8 cellular contexts compared by ENCODE assay signal in the genomic region with DNA sequence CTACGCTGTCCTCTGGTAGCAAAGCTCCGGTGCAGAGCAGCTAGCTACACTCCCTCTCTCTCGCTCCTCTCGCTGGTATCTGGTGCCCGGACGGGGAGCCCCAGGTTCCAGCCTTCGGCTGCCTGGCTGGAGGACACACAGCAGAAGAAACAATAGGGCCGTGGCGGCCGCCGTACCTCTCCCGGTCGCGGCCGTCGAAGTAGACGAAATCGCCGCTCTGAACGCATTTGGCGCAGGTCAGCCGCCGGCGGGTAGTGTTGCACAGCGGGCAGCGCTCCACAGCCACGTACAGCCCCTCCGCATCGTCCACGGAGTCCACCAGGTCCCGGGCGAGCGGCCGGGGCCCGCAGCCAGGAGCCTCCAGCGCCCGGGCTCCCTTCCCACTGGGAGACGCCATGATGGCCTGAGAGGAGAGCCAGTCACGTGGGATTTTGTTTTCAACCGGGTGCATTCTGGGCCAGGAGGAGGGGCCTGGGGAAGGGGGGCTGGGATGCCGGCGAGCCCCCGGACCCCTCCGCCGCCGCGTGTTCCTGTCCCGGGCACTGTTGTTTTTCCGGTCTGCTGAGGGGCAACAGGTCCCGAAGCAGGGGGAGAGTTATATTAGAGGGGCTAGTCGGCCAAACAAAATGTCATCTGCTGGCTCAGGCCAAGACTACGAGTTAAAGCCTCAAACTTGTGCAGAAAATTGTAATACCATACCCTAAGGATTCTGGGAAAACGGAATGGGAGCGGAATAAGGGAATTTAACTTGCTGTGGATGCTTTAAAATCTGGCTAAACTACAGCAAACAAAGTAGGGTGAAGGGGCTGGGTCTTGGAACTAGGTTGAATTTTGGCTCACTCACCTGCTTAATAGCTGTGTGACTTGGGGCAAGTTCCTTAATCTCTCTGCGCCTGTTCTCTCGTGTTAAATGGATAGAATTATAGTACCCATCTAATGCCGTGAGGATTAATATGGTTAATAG. TPM values are rescaled to one million over a fixed set of nuclear protein-coding genes. Genes with fewer than 3 reads are reported as not detected.
DNase-seq lines count a peak whose midpoint lies in the region; ATAC-seq lines count a peak whose summit lies in the region.

Gene ATG14, minus strand, starts transcription at position 405 of the 964 bp plus-strand sequence. Its CDS starts 8 bp downstream, at position 397.

- peaks cover 23% of the 10 kb centered on the region for H3K79me1 ChIP-seq in mesenchymal stem cell (replicated peaks; ENCODE audit: low read length, poor library complexity, severe bottlenecking)

- no peaks in the 10 kb centered on the region for H3K9me3 Mint-ChIP-seq in CD4-positive, CD25-positive, alpha-beta regulatory T cell
- no peaks in the 10 kb centered on the region for H3K9me3 Mint-ChIP-seq in activated CD8-positive, alpha-beta T cell treated with anti-CD3 and anti-CD28 coated beads, Interleukin-2, amount 10 ng/mL, durations not matched to agents 7 days and 5 days (ENCODE audit: insufficient read depth)

- DNase-seq in CD4-positive, CD25-positive, alpha-beta regulatory T cell: peak; percentile 55 to 85 (median 60)
- peak; percentile 72 for DNase-seq in NCI-H82 treated with DMSO at 0.1 percent for 48 hours (lab: John Stamatoyannopoulos, UW; ENCODE audit: unreplicated experiment)
- peak; percentile 86 for DNase-seq in activated CD8-positive, alpha-beta T cell treated with anti-CD3 and anti-CD28 coated beads, Interleukin-2, amount 10 ng/mL, durations not matched to agents 7 days and 5 days
- peak; percentile 44 to 69 (median 59) for DNase-seq in effector memory CD4-positive, alpha-beta T cell
- peak; percentile 89 for DNase-seq in mesenchymal stem cell
- DNase-seq in stimulated activated CD8-positive, alpha-beta memory T cell treated with anti-CD3 and anti-CD28 coated beads, Interleukin-12 subunit alpha, Interleukin-12 subunit beta, amount 100 ng/mL, for 24 hours (ENCODE audit: extremely low read depth): peak; percentile 47

- peak within 1 kb of the TSS; percentile 94 for H3K4me3 ChIP-seq in CD4-positive, CD25-positive, alpha-beta regulatory T cell (ENCODE audit: low read depth, low read length)
- H3K4me3 ChIP-seq in effector memory CD4-positive, alpha-beta T cell (ENCODE audit: insufficient read depth, low read depth, low read length, poor library complexity, severe bottlenecking): peak within 1 kb of the TSS; percentile 98
- H3K4me3 ChIP-seq in mesenchymal stem cell (ENCODE audit: insufficient read depth in 1 of 2, low read depth in 1 of 2, low read length in 2 of 2): peak within 1 kb of the TSS; percentile 91 to 100

- WGBS in mesenchymal stem cell: 3% methylated on average over 53 of the region's 57 CpGs

- no peaks in the 10 kb centered on the region for H3K9me3 ChIP-seq in CD4-positive, CD25-positive, alpha-beta regulatory T cell (ENCODE audit: control insufficient read depth in 2 of 2, low read length in 2 of 2)
- no peaks in the 10 kb centered on the region for H3K9me3 ChIP-seq in effector memory CD4-positive, alpha-beta T cell (ENCODE audit: control insufficient read depth, low read length)
- no peaks in the 10 kb centered on the region for H3K9me3 ChIP-seq in mesenchymal stem cell (ENCODE audit: control insufficient read depth, low read length)

- H3K27me3 ChIP-seq in CD4-positive, CD25-positive, alpha-beta regulatory T cell (ENCODE audit: control insufficient read depth, insufficient read depth, low read length): no peaks in the 10 kb centered on the region
- H3K27me3 ChIP-seq in effector memory CD4-positive, alpha-beta T cell (replicated peaks; ENCODE audit: control insufficient read depth, insufficient read depth, low read length, poor library complexity, severe bottlenecking): no peaks in the 10 kb centered on the region
- no peaks in the 10 kb centered on the region for H3K27me3 ChIP-seq in mesenchymal stem cell (ENCODE audit: control insufficient read depth in 1 of 2, insufficient read depth in 1 of 2, low read length in 2 of 2)

- H3K27ac ChIP-seq in CD4-positive, CD25-positive, alpha-beta regulatory T cell (ENCODE audit: insufficient read depth, low read length, poor library complexity, severe bottlenecking): peak within 1 kb of the TSS; percentile 34
- H3K27ac ChIP-seq in effector memory CD4-positive, alpha-beta T cell (ENCODE audit: insufficient read depth, low read length, poor library complexity, severe bottlenecking): peak within 1 kb of the TSS; percentile 78
- peak within 1 kb of the TSS; percentile 63 for H3K27ac ChIP-seq in mesenchymal stem cell (ENCODE audit: low read length, poor library complexity, severe bottlenecking)

- peak within 1 kb of the TSS in 1 of 2 experiments; percentile 73 for H3K14ac ChIP-seq in mesenchymal stem cell (ENCODE audit: low read length in 2 of 2)

- peak within 1 kb of the TSS; percentile 99 for H2AFZ ChIP-seq in mesenchymal stem cell (ENCODE audit: low read depth, low read length)

- peak within 1 kb of the TSS; percentile 94 for H4K91ac ChIP-seq in mesenchymal stem cell (ENCODE audit: low read length)

- H2AK5ac ChIP-seq in mesenchymal stem cell (ENCODE audit: low read length, severe bottlenecking): no peak within 1 kb of the TSS

- peak within 1 kb of the TSS; percentile 86 to 90 for H3K18ac ChIP-seq in mesenchymal stem cell (ENCODE audit: low read depth in 1 of 2, low read length in 2 of 2)

- H3K27ac Mint-ChIP-seq in CD4-positive, CD25-positive, alpha-beta regulatory T cell: peak within 1 kb of the TSS; percentile 66 to 91 (median 70)
- H3K27ac Mint-ChIP-seq in activated CD8-positive, alpha-beta T cell treated with anti-CD3 and anti-CD28 coated beads, Interleukin-2, amount 10 ng/mL, durations not matched to agents 7 days and 5 days: peak within 1 kb of the TSS; percentile 71

- H2BK120ac ChIP-seq in mesenchymal stem cell (ENCODE audit: low read depth, low read length): peak within 1 kb of the TSS; percentile 42

- POLR2A ChIA-PET in activated CD8-positive, alpha-beta T cell treated with anti-CD3 and anti-CD28 coated beads, Interleukin-2, amount 10 ng/mL, durations not matched to agents 7 days and 5 days (lab: Charles Lee): interaction anchor here (0.8 to 1.5 kb wide), 2 partner anchors 26 to 40 kb away, joined by 3 to 4 read pairs; no protein-coding TSS in a partner anchor

- CTCF ChIA-PET in activated CD8-positive, alpha-beta T cell treated with anti-CD3 and anti-CD28 coated beads, Interleukin-2, amount 10 ng/mL, durations not matched to agents 7 days and 5 days (lab: Charles Lee): interaction anchor here (0.7 to 2.5 kb wide), 5 partner anchors 12 to 198 kb away, joined by 3 to 11 read pairs (median 3); no protein-coding TSS in a partner anchor

- peaks cover 30% of the 10 kb centered on the region for H3K4me1 ChIP-seq in CD4-positive, CD25-positive, alpha-beta regulatory T cell (ENCODE audit: control insufficient read depth, insufficient read depth, low read length, poor library complexity, severe bottlenecking)
- H3K4me1 ChIP-seq in effector memory CD4-positive, alpha-beta T cell (ENCODE audit: control insufficient read depth, insufficient read depth, low read length, poor library complexity, severe bottlenecking): peaks cover 7% of the 10 kb centered on the region
- H3K4me1 ChIP-seq in mesenchymal stem cell (ENCODE audit: control insufficient read depth, insufficient read depth, low read depth, low read length): no peaks in the 10 kb centered on the region

- H3K4me3 Mint-ChIP-seq in CD4-positive, CD25-positive, alpha-beta regulatory T cell: peak within 1 kb of the TSS; percentile 76 to 94 (median 92)
- peak within 1 kb of the TSS; percentile 88 for H3K4me3 Mint-ChIP-seq in activated CD8-positive, alpha-beta T cell treated with anti-CD3 and anti-CD28 coated beads, Interleukin-2, amount 10 ng/mL, durations not matched to agents 7 days and 5 days

- H3K36me3 Mint-ChIP-seq in CD4-positive, CD25-positive, alpha-beta regulatory T cell: no peaks in the 10 kb centered on the region
- H3K36me3 Mint-ChIP-seq in activated CD8-positive, alpha-beta T cell treated with anti-CD3 and anti-CD28 coated beads, Interleukin-2, amount 10 ng/mL, durations not matched to agents 7 days and 5 days (ENCODE audit: low read depth): no peaks in the 10 kb centered on the region

- no peak within 1 kb of the TSS for H3K23ac ChIP-seq in mesenchymal stem cell (ENCODE audit: low read length in 2 of 2)

- no peak within 1 kb of the TSS for H2BK12ac ChIP-seq in mesenchymal stem cell (ENCODE audit: low read length in 2 of 2)

- peak within 1 kb of the TSS; percentile 2 for H2BK15ac ChIP-seq in mesenchymal stem cell (ENCODE audit: low read depth, poor library complexity, severe bottlenecking)

- H4K8ac ChIP-seq in mesenchymal stem cell (ENCODE audit: low read length): peak within 1 kb of the TSS; percentile 99

- ATAC-seq in CD4-positive, CD25-positive, alpha-beta regulatory T cell (ENCODE audit: low read depth in 2 of 2): peak; percentile 90 to 94
- ATAC-seq in GM19395 (IDR thresholded peaks at IDR 0.05; ENCODE audit: unreplicated experiment) (peak; percentile 94), HG03565 (IDR thresholded peaks at IDR 0.05; ENCODE audit: unreplicated experiment) (peak; percentile 88)
- peak; percentile 98 for ATAC-seq in activated CD8-positive, alpha-beta T cell treated with anti-CD3 and anti-CD28 coated beads, Interleukin-2, amount 10 ng/mL, durations not matched to agents 7 days and 5 days

- no peaks in the 10 kb centered on the region for H3K36me3 ChIP-seq in CD4-positive, CD25-positive, alpha-beta regulatory T cell (ENCODE audit: control insufficient read depth, insufficient read depth, low read length)
- H3K36me3 ChIP-seq in effector memory CD4-positive, alpha-beta T cell (ENCODE audit: control insufficient read depth, insufficient read depth, low read length): no peaks in the 10 kb centered on the region
- peaks cover 4 to 6% of the 10 kb centered on the region in 2 experiments for H3K36me3 ChIP-seq in mesenchymal stem cell (ENCODE audit: control insufficient read depth in 1 of 2, insufficient read depth in 2 of 2, low read depth in 1 of 2, low read length in 2 of 2)

- H3K4me1 Mint-ChIP-seq in CD4-positive, CD25-positive, alpha-beta regulatory T cell: peaks cover 28 to 45% (median 37%) of the 10 kb centered on the region in 4 donors
- peaks cover 29% of the 10 kb centered on the region for H3K4me1 Mint-ChIP-seq in activated CD8-positive, alpha-beta T cell treated with anti-CD3 and anti-CD28 coated beads, Interleukin-2, amount 10 ng/mL, durations not matched to agents 7 days and 5 days (ENCODE audit: low read depth)

- H3K9ac ChIP-seq in mesenchymal stem cell (ENCODE audit: low read length): peak within 1 kb of the TSS; percentile 97

- peak within 1 kb of the TSS; percentile 87 for H3K4me2 ChIP-seq in mesenchymal stem cell (ENCODE audit: low read length, poor library complexity, severe bottlenecking)

- peak within 1 kb of the TSS; percentile 65 to 86 for H3K4ac ChIP-seq in mesenchymal stem cell (ENCODE audit: low read depth in 1 of 2, low read length in 2 of 2)

- peaks cover 20% of the 10 kb centered on the region for H3K27me3 Mint-ChIP-seq in CD4-positive, CD25-positive, alpha-beta regulatory T cell
- peaks cover 5% of the 10 kb centered on the region for H3K27me3 Mint-ChIP-seq in activated CD8-positive, alpha-beta T cell treated with anti-CD3 and anti-CD28 coated beads, Interleukin-2, amount 10 ng/mL, durations not matched to agents 7 days and 5 days (ENCODE audit: low read depth)

- H2BK5ac ChIP-seq in mesenchymal stem cell (ENCODE audit: low read depth, low read length, poor library complexity, severe bottlenecking): no peak within 1 kb of the TSS

RNA-seq across cellular contexts. Expression of gene ATG14, which starts in this region (rescaled TPM):
- total RNA-seq in CD4-positive, CD25-positive, alpha-beta regulatory T cell: 19.0 TPM
- 1 to 10 TPM; 5.8 to 9.3 (median 5.9) TPM for polyA plus RNA-seq in CD4-positive, CD25-positive, alpha-beta regulatory T cell
- total RNA-seq in activated CD8-positive, alpha-beta T cell treated with anti-CD3 and anti-CD28 coated beads, Interleukin-2, amount 10 ng/mL, durations not matched to agents 7 days and 5 days: 1 to 10 TPM; 4.4 to 4.6 TPM
- polyA plus RNA-seq in mesenchymal stem cell (2013, experiment 1 of 2): 6.2 TPM
- 6.5 TPM for polyA plus RNA-seq in mesenchymal stem cell (2013, experiment 2 of 2)

Comparison
In these comparisons a context has a peak if more than half of its experiments do, and no peak if none do; other contexts are left out.
1. Peak in every context shown above with its lines: DNase-seq, ATAC-seq, H3K4me3 ChIP-seq and H3K27ac ChIP-seq.